23 cellular contexts compared by ENCODE assay signal in the genomic region with DNA sequence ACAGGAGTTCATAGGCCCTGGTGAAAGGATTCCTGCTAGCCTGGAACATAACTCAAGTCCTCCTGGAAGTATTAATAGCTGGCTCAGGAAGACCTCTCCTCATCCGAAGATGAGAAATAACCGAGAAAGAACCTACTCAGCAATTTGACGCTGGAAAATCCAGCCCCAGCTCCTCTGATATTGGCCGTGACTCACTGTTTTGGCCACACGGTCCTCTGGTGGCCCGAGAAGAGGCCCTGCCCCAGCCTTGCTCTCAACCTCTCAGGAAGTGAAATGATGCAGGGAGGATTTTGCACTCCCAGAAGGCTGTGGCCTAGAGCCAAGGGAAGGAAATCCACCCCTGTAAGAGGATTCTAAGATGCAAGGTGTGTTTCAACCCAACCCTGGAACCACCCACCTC.
DNase-seq lines count a peak whose midpoint lies in the region; ATAC-seq, FAIRE-seq and TF ChIP-seq lines count a peak whose summit lies in the region.
"Had no signal": no experiment of that assay in that cellular context is flagged by ENCODE, and none has a peak within 500 bp of the region (broad histone marks: within the 10 kb centered on the region; RNA-seq: fewer than 3 reads in every experiment).

No MANE protein-coding gene starts in this region.

- no peaks in the 10 kb centered on the region for H3K9me3 ChIP-seq in K562 (replicated peaks; ENCODE audit: control insufficient read depth, insufficient read depth, low read depth, low read length)
- no peaks in the 10 kb centered on the region for H3K9me3 ChIP-seq in right lobe of liver

- H3K36me3 ChIP-seq in K562 (ENCODE audit: control insufficient read depth, insufficient read depth, low read length) (no peaks in the 10 kb centered on the region), right lobe of liver (no peaks in the 10 kb centered on the region)
- H3K36me3 ChIP-seq: cardiac muscle cell, neural progenitor cell had no signal

- FAIRE-seq in K562 (lab: Jason Lieb, UNC) (no peak), RCC 7860 (lab: Jason Lieb, UNC) (no peak)
- FAIRE-seq: endometrium, small intestine had no signal

- H3K9ac ChIP-seq in K562 (ENCODE audit: insufficient read depth in 1 of 2, low read depth in 2 of 2, low read length in 2 of 2): no peak overlapping the region
- H3K9ac ChIP-seq: neural progenitor cell had no signal

- in situ Hi-C loops in K562 (cut with MboI): no loop called here

- peak; percentile 31 for DNase-seq in Daoy (ENCODE audit: low read depth)
- peak; percentile 73 for DNase-seq in Kasumi-1 (lab: John Stamatoyannopoulos, UW)
- no peak for DNase-seq in K562 (ENCODE audit: extremely low read depth in 1 of 4, low spot score in 3 of 4)
- no peak for DNase-seq in right lobe of liver
- no peak for DNase-seq in RCC 7860 (ENCODE audit: low spot score)
- no peak for DNase-seq in NCI-H1092 treated with DMSO at 0.1 percent for 48 hours (lab: John Stamatoyannopoulos, UW)
- DNase-seq: activated CD4-positive, alpha-beta T cell treated with anti-CD3 and anti-CD28 coated beads for 1 hour; activated CD8-positive, alpha-beta T cell treated with anti-CD3 and anti-CD28 coated beads, Interleukin-2, amount 10 ng/mL, durations not matched to agents 7 days and 5 days; activated T-cell treated with anti-CD3 and anti-CD28 coated beads, Interleukin-2, amount 50 U/mL, for 1 hour; CD8-positive, alpha-beta memory T cell; DMS153; HFFc6; NCI-H187; NCI-H69; small intestine; stimulated activated CD4-positive, alpha-beta T cell treated with anti-CD3 and anti-CD28 coated beads, Interleukin-4, amount 100 ng/mL, for 1 hour; stimulated activated naive CD4-positive, alpha-beta T cell; SW 1271 had no signal

- H3K27ac ChIP-seq in K562 (ENCODE audit: extremely low read depth, low read depth, low read length) (no peak overlapping the region), right lobe of liver (no peak overlapping the region)
- H3K27ac ChIP-seq: cardiac muscle cell, neural progenitor cell had no signal

- intact Hi-C loops in K562 (cut with micrococcal nuclease): no loop called here
- intact Hi-C loops in right lobe of liver (cut with DNase I): no loop called here

- TF ChIP-seq CTCF in K562 (IDR thresholded peaks at IDR 0.05 in 2 of 3, conservative IDR thresholded peaks at IDR 0.05 in 1 of 3; ENCODE audit: insufficient read depth in 2 of 3, low read depth in 1 of 3, low read length in 3 of 3): no peak
- no peak for TF ChIP-seq CTCF in right lobe of liver (IDR thresholded peaks at IDR 0.05)

- no peak for TF ChIP-seq EP300 in K562 (IDR thresholded peaks at IDR 0.05; ENCODE audit: low read length)

- no peak overlapping the region for H3K4me2 ChIP-seq in K562 (ENCODE audit: insufficient read depth, low read length)
- H3K4me2 ChIP-seq: neural progenitor cell had no signal

- POLR2A ChIA-PET in K562 (lab: Yijun Ruan, JAX): interaction anchor here (0.9 kb wide), 1 partner anchor 37 kb away, joined by 5 read pairs; no protein-coding TSS in a partner anchor

- H4K20me1 ChIP-seq in K562 (replicated peaks; ENCODE audit: control insufficient read depth, insufficient read depth, low read length): no peaks in the 10 kb centered on the region

- H3K4me3 ChIP-seq in K562 (no peak overlapping the region), right lobe of liver (no peak overlapping the region)
- H3K4me3 ChIP-seq: cardiac muscle cell, neural progenitor cell had no signal

- CTCF ChIA-PET in K562 (lab: Yijun Ruan, JAX; ENCODE audit: low intra/inter-chr PET ratio): no interaction called here

- no peaks in the 10 kb centered on the region for H3K79me2 ChIP-seq in K562 (ENCODE audit: control insufficient read depth, insufficient read depth, low read length)

- TF ChIP-seq POLR2A in K562 (conservative IDR thresholded peaks at IDR 0.05) (no peak), right lobe of liver (IDR thresholded peaks at IDR 0.05) (no peak)

- no TSS peak for BruUV-seq in K562 (replicated peaks; lab: Mats Ljungman, UMichigan)

- H3K27me3 ChIP-seq in K562 (ENCODE audit: control insufficient read depth in 2 of 2, insufficient read depth in 2 of 2, low read length in 2 of 2) (peaks cover 17 to 35% of the 10 kb centered on the region in 2 experiments), right lobe of liver (no peaks in the 10 kb centered on the region)
- H3K27me3 ChIP-seq: cardiac muscle cell, neural progenitor cell had no signal

- H3K9me1 ChIP-seq in K562 (ENCODE audit: control insufficient read depth, insufficient read depth, low read length): no peaks in the 10 kb centered on the region

- ATAC-seq in K562 (peak; percentile 41; the same call in 1 of the 3 replicates), right lobe of liver (peak; percentile 38 to 73 (median 60)), GM18498 (IDR thresholded peaks at IDR 0.05; ENCODE audit: unreplicated experiment) (no peak), GM19463 (IDR thresholded peaks at IDR 0.05; ENCODE audit: unreplicated experiment) (no peak)
- ATAC-seq: activated CD8-positive, alpha-beta T cell treated with anti-CD3 and anti-CD28 coated beads, Interleukin-2, amount 10 ng/mL, durations not matched to agents 7 days and 5 days had no signal

- TF ChIP-seq RAD21 in K562 (CRISPR knock-in tag; conservative IDR thresholded peaks at IDR 0.05 in 1 of 2, IDR thresholded peaks at IDR 0.05 in 1 of 2): no peak

- H3K4me1 ChIP-seq in K562 (replicated peaks in 1 of 2; ENCODE audit: control insufficient read depth in 2 of 2, insufficient read depth in 2 of 2, low read length in 2 of 2) (no peaks in the 10 kb centered on the region), right lobe of liver (no peaks in the 10 kb centered on the region)
- H3K4me1 ChIP-seq: neural progenitor cell had no signal

- no peak overlapping the region for H2AFZ ChIP-seq in K562 (ENCODE audit: low read depth, low read length)
- H2AFZ ChIP-seq: neural progenitor cell had no signal

- 0% methylated on average over 6 of the region's 6 CpGs for WGBS in K562 (ENCODE audit: insufficient coverage, low coverage, missing lambda C conversion rate)
- WGBS in right lobe of liver (ENCODE audit: insufficient coverage, low coverage, low lambda C conversion rate, missing lambda C conversion rate): 70% methylated on average over 2 of the region's 6 CpGs

TF ChIP-seq in K562, 482 proteins besides CTCF, POLR2A, EP300 and RAD21 (continues in another document):
- TF ChIP-seq TRIM28 (IDR thresholded peaks at IDR 0.05) (no peak), MAFG (tag; conservative IDR thresholded peaks at IDR 0.05) (peak; percentile 80), MTA2 (IDR thresholded peaks at IDR 0.05; ENCODE audit: low read depth) (no peak), HLTF (IDR thresholded peaks at IDR 0.05) (no peak), ZNF263 (CRISPR knock-in tag; IDR thresholded peaks at IDR 0.05; ENCODE audit: borderline replicate concordance) (no peak)
- TF ChIP-seq, protein P1, sequence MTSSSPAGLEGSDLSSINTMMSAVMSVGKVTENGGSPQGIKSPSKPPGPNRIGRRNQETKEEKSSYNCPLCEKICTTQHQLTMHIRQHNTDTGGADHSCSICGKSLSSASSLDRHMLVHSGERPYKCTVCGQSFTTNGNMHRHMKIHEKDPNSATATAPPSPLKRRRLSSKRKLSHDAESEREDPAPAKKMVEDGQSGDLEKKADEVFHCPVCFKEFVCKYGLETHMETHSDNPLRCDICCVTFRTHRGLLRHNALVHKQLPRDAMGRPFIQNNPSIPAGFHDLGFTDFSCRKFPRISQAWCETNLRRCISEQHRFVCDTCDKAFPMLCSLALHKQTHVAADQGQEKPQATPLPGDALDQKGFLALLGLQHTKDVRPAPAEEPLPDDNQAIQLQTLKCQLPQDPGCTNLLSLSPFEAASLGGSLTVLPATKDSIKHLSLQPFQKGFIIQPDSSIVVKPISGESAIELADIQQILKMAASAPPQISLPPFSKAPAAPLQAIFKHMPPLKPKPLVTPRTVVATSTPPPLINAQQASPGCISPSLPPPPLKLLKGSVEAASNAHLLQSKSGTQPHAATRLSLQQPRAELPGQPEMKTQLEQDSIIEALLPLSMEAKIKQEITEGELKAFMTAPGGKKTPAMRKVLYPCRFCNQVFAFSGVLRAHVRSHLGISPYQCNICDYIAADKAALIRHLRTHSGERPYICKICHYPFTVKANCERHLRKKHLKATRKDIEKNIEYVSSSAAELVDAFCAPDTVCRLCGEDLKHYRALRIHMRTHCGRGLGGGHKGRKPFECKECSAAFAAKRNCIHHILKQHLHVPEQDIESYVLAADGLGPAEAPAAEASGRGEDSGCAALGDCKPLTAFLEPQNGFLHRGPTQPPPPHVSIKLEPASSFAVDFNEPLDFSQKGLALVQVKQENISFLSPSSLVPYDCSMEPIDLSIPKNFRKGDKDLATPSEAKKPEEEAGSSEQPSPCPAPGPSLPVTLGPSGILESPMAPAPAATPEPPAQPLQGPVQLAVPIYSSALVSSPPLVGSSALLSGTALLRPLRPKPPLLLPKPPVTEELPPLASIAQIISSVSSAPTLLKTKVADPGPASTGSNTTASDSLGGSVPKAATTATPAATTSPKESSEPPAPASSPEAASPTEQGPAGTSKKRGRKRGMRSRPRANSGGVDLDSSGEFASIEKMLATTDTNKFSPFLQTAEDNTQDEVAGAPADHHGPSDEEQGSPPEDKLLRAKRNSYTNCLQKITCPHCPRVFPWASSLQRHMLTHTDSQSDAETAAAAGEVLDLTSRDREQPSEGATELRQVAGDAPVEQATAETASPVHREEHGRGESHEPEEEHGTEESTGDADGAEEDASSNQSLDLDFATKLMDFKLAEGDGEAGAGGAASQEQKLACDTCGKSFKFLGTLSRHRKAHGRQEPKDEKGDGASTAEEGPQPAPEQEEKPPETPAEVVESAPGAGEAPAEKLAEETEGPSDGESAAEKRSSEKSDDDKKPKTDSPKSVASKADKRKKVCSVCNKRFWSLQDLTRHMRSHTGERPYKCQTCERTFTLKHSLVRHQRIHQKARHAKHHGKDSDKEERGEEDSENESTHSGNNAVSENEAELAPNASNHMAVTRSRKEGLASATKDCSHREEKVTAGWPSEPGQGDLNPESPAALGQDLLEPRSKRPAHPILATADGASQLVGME (CRISPR knock-in tag; IDR thresholded peaks at IDR 0.05): no peak

Comparison
In these comparisons a context has a peak if more than half of its experiments do, and no peak if none do; other contexts are left out.
1. DNase-seq: peak in Daoy (single experiment) and Kasumi-1 (2 of 2); none in K562 (0 of 4), right lobe of liver (0 of 3), RCC 7860 (single experiment) and NCI-H1092 treated with DMSO at 0.1 percent for 48 hours (single experiment).
2. ATAC-seq: peak in K562 (single experiment) and right lobe of liver (4 of 4); none in GM18498 (single experiment) and GM19463 (single experiment).